Comparison of ENCODE assay signal across 17 cellular contexts in genomic region chr2:180753809-180754761, GRCh38.
DNase-seq lines count a peak whose midpoint lies in the region; ATAC-seq, FAIRE-seq and TF ChIP-seq lines count a peak whose summit lies in the region.
"Had no signal": no experiment of that assay in that cellular context is flagged by ENCODE, and none has a peak within 500 bp of the region (broad histone marks: within the 10 kb centered on the region; RNA-seq: fewer than 3 reads in every experiment).

No MANE protein-coding gene starts in this region.

- TF ChIP-seq CTCF in HFF-Myc (IDR thresholded peaks at IDR 0.05; ENCODE audit: low read depth, low read length, missing control alignments), result no peak
- no peak for TF ChIP-seq CTCF in bronchial epithelial cell (IDR thresholded peaks at IDR 0.05; ENCODE audit: insufficient read depth, low read length, severe bottlenecking)
- TF ChIP-seq CTCF in osteoblast (IDR thresholded peaks at IDR 0.05; ENCODE audit: extremely low read depth, low read depth, low read length), result no peak

- no peak for ATAC-seq in activated naive CD4-positive, alpha-beta T cell treated with anti-CD3 and anti-CD28 coated beads, Interleukin-2, amount 50 U/mL, for 72 hours

- H3K4me2 ChIP-seq in osteoblast (ENCODE audit: insufficient read depth, low read length), result no peak overlapping the region

- peak; percentile 17 for DNase-seq in HFF-Myc (ENCODE audit: extremely low read depth, low read depth)
- DNase-seq in NOMO-1 treated with DMSO at 0.1 percent for 48 hours (lab: John Stamatoyannopoulos, UW; ENCODE audit: unreplicated experiment), result peak; percentile 78
- DNase-seq in bronchial epithelial cell (ENCODE audit: low read depth), result peak; percentile 89
- DNase-seq in osteoblast (ENCODE audit: insufficient read length, low spot score, missing footprints), result no peak
- DNase-seq in DMS79 treated with DMSO at 0.1 percent for 48 hours (lab: John Stamatoyannopoulos, UW), result no peak
- DNase-seq in activated naive CD4-positive, alpha-beta T cell treated with anti-CD3 and anti-CD28 coated beads, Interleukin-2, amount 50 U/mL, for 72 hours (ENCODE audit: low spot score in 2 of 2), result no peak
- no peak for DNase-seq in HTR-8/SVneo (ENCODE audit: insufficient read length, low spot score)
- DNase-seq in SHP77 treated with DMSO at 0.1 percent for 48 hours (lab: John Stamatoyannopoulos, UW), result no peak
- DNase-seq: activated CD4-positive, alpha-beta memory T cell treated with anti-CD3 and anti-CD28 coated beads, Interleukin-2, amount 10 ng/mL, durations not matched to agents 7 days and 5 days; aorta; CD4-positive, alpha-beta memory T cell; NCI-H1417 treated with DMSO at 0.1 percent for 48 hours; RPMI8226; sigmoid colon; stimulated activated naive CD4-positive, alpha-beta T cell had no signal

- no peaks in the 10 kb centered on the region for H3K79me2 ChIP-seq in osteoblast (ENCODE audit: insufficient read depth, low read length)

- no peaks in the 10 kb centered on the region for H3K27me3 ChIP-seq in bronchial epithelial cell (ENCODE audit: control insufficient read depth, insufficient read depth, low read length)
- no peaks in the 10 kb centered on the region for H3K27me3 ChIP-seq in osteoblast (ENCODE audit: insufficient read depth, low read length)
- H3K27me3 ChIP-seq: sigmoid colon had no signal

- no peaks in the 10 kb centered on the region for H3K4me1 ChIP-seq in osteoblast (ENCODE audit: insufficient read depth, low read length)
- H3K4me1 ChIP-seq: sigmoid colon had no signal

- peak overlapping the region; percentile 32 for H2AFZ ChIP-seq in osteoblast (ENCODE audit: low read length)

- H3K36me3 Mint-ChIP-seq in activated naive CD4-positive, alpha-beta T cell treated with anti-CD3 and anti-CD28 coated beads, Interleukin-2, amount 50 U/mL, for 72 hours, result no peaks in the 10 kb centered on the region
- H3K36me3 Mint-ChIP-seq: CD4-positive, alpha-beta memory T cell had no signal

- H3K27ac ChIP-seq in osteoblast (ENCODE audit: low read depth, low read length), result no peak overlapping the region
- H3K27ac ChIP-seq: sigmoid colon had no signal

- no peaks in the 10 kb centered on the region for H3K36me3 ChIP-seq in bronchial epithelial cell (ENCODE audit: control insufficient read depth, insufficient read depth, low read length)
- H3K36me3 ChIP-seq in osteoblast (ENCODE audit: insufficient read depth, low read length), result no peaks in the 10 kb centered on the region
- H3K36me3 ChIP-seq: sigmoid colon had no signal

- no peak overlapping the region for H3K27ac Mint-ChIP-seq in activated naive CD4-positive, alpha-beta T cell treated with anti-CD3 and anti-CD28 coated beads, Interleukin-2, amount 50 U/mL, for 72 hours
- H3K27ac Mint-ChIP-seq: activated CD4-positive, alpha-beta memory T cell treated with anti-CD3 and anti-CD28 coated beads, Interleukin-2, amount 10 ng/mL, durations not matched to agents 7 days and 5 days; CD4-positive, alpha-beta memory T cell; dendritic cell treated with granulocyte-macrophage colony-stimulating factor and Interleukin-4, amounts not matched to agents 40 ng/mL and 50 ng/mL, for 4 days; IgD-negative memory B cell had no signal

- no peaks in the 10 kb centered on the region for H3K9me3 Mint-ChIP-seq in activated naive CD4-positive, alpha-beta T cell treated with anti-CD3 and anti-CD28 coated beads, Interleukin-2, amount 50 U/mL, for 72 hours
- H3K9me3 Mint-ChIP-seq: activated CD4-positive, alpha-beta memory T cell treated with anti-CD3 and anti-CD28 coated beads, Interleukin-2, amount 10 ng/mL, durations not matched to agents 7 days and 5 days; CD4-positive, alpha-beta memory T cell; dendritic cell treated with granulocyte-macrophage colony-stimulating factor and Interleukin-4, amounts not matched to agents 40 ng/mL and 50 ng/mL, for 4 days; IgD-negative memory B cell had no signal

- H3K4me3 ChIP-seq in HFF-Myc (replicated peaks; ENCODE audit: low read depth, low read length) (no peak overlapping the region), bronchial epithelial cell (ENCODE audit: low read depth, low read length) (no peak overlapping the region), osteoblast (ENCODE audit: insufficient read depth, low read length) (no peak overlapping the region)
- H3K4me3 ChIP-seq: sigmoid colon had no signal

- H3K9me3 ChIP-seq in osteoblast (ENCODE audit: low read depth, low read length), result no peaks in the 10 kb centered on the region
- H3K9me3 ChIP-seq: sigmoid colon had no signal

- no peaks in the 10 kb centered on the region for H4K20me1 ChIP-seq in osteoblast (ENCODE audit: insufficient read depth, low read length)

- no peak for FAIRE-seq in bronchial epithelial cell (lab: Jason Lieb, UNC)
- FAIRE-seq in HTR-8/SVneo (lab: Jason Lieb, UNC), result no peak

Comparison
In these comparisons a context has a peak if more than half of its experiments do, and no peak if none do; other contexts are left out.
1. DNase-seq: peak in HFF-Myc (single experiment), NOMO-1 treated with DMSO at 0.1 percent for 48 hours (single experiment) and bronchial epithelial cell (single experiment); none in osteoblast (single experiment), DMS79 treated with DMSO at 0.1 percent for 48 hours (single experiment), activated naive CD4-positive, alpha-beta T cell treated with anti-CD3 and anti-CD28 coated beads, Interleukin-2, amount 50 U/mL, for 72 hours (0 of 2), HTR-8/SVneo (single experiment) and SHP77 treated with DMSO at 0.1 percent for 48 hours (single experiment).